In the genomic region with DNA sequence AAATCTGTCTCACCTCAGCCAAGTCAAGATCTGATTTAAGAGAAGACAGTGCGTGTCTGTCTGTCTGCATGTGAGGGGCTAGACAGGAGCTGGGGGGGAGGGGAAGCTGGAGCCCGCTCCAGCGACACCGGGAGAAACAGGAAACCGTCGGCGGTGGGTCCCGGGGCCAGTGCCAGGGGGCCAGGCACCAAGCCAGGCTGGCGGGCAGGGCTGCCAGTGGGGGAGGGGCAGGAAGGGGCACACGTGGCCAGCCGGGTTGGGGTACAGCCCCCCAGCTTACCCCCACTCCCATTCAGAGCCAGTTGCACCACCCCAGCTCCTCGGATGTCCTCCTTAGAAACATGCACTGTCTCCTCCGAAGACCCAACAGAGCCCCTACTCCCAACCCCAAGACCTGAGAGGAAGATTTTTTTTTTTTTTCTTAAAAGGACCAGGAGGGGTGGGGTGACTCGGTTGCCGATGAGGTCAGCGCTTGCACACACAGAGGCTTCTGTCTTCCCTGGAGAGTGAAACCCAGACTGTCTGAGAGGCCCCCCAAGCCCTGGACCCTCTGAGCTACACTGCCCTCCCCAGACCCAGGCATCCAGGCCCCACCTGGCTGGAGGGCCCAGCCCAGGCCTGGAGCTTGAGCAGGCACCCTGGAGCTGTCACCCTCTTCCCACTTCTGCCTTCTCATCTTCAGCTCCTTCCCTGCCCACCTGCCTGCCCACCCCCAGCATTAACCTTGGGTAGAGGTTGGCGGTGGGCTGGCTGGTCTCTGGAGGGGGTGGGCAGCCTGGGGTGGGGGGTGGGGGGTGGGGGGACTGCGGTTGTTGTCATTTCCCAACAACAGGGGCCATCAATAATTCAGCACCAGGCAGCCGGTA, we compare ENCODE assay signal across 8 cellular contexts. TPM values are rescaled to one million over a fixed set of nuclear protein-coding genes. Genes with fewer than 3 reads are reported as not detected.
A peak's percentile ranks its signal among the peaks of the same experiment; 100 is the strongest.
DNase-seq lines count a peak whose midpoint lies in the region; ATAC-seq and TF ChIP-seq lines count a peak whose summit lies in the region.

No MANE protein-coding gene starts in this region.

- peaks cover 0 to 17% of the 10 kb centered on the region in 2 donors for H3K36me3 ChIP-seq in vagina

- H3K9me3 Mint-ChIP-seq in activated naive CD4-positive, alpha-beta T cell treated with anti-CD3 and anti-CD28 coated beads for 36 hours = no peaks in the 10 kb centered on the region
- H3K9me3 Mint-ChIP-seq in activated naive CD4-positive, alpha-beta T cell treated with anti-CD3 and anti-CD28 coated beads, Interleukin-2, amount 50 U/mL, for 72 hours = no peaks in the 10 kb centered on the region
- H3K9me3 Mint-ChIP-seq in chondrocyte (ENCODE audit: low read depth) = no peaks in the 10 kb centered on the region

- H3K27ac Mint-ChIP-seq in activated naive CD4-positive, alpha-beta T cell treated with anti-CD3 and anti-CD28 coated beads for 36 hours = peak overlapping the region; percentile 93
- H3K27ac Mint-ChIP-seq in activated naive CD4-positive, alpha-beta T cell treated with anti-CD3 and anti-CD28 coated beads, Interleukin-2, amount 50 U/mL, for 72 hours = no peak overlapping the region
- H3K27ac Mint-ChIP-seq in chondrocyte (ENCODE audit: unreplicated experiment) = peak overlapping the region; percentile 80

- intact Hi-C loops in activated naive CD4-positive, alpha-beta T cell treated with anti-CD3 and anti-CD28 coated beads for 36 hours (cut with micrococcal nuclease) = no loop called here
- intact Hi-C loops in vagina (cut with DNase I) = no loop called here

- H3K9me3 ChIP-seq in vagina = no peaks in the 10 kb centered on the region

- H3K4me1 ChIP-seq in vagina = peaks cover 54% of the 10 kb centered on the region

- H3K4me3 ChIP-seq in vagina = peak overlapping the region in 1 of 2 donors; percentile 97

- H3K36me3 Mint-ChIP-seq in activated naive CD4-positive, alpha-beta T cell treated with anti-CD3 and anti-CD28 coated beads for 36 hours (ENCODE audit: low read depth) = peaks cover 15% of the 10 kb centered on the region
- peaks cover 10% of the 10 kb centered on the region in 2 donors for H3K36me3 Mint-ChIP-seq in activated naive CD4-positive, alpha-beta T cell treated with anti-CD3 and anti-CD28 coated beads, Interleukin-2, amount 50 U/mL, for 72 hours
- peaks cover 4% of the 10 kb centered on the region for H3K36me3 Mint-ChIP-seq in chondrocyte (ENCODE audit: low read depth)

- peak overlapping the region; percentile 41 for H3K4me3 Mint-ChIP-seq in activated naive CD4-positive, alpha-beta T cell treated with anti-CD3 and anti-CD28 coated beads for 36 hours
- H3K4me3 Mint-ChIP-seq in chondrocyte (ENCODE audit: unreplicated experiment) = peak overlapping the region; percentile 49

- no peak for ATAC-seq in activated naive CD4-positive, alpha-beta T cell treated with anti-CD3 and anti-CD28 coated beads, Interleukin-2, amount 50 U/mL, for 72 hours
- ATAC-seq in GM18861 (IDR thresholded peaks at IDR 0.05; ENCODE audit: unreplicated experiment) = no peak

- H3K27ac ChIP-seq in vagina = peak overlapping the region; percentile 100

- no peak for TF ChIP-seq POLR2A in vagina (IDR thresholded peaks at IDR 0.05)

- TF ChIP-seq CTCF in chondrocyte (IDR thresholded peaks at IDR 0.05) = no peak
- TF ChIP-seq CTCF in vagina (IDR thresholded peaks at IDR 0.05) = no peak

- H3K27me3 ChIP-seq in vagina = no peaks in the 10 kb centered on the region

- H3K4me1 Mint-ChIP-seq in activated naive CD4-positive, alpha-beta T cell treated with anti-CD3 and anti-CD28 coated beads for 36 hours (ENCODE audit: low read depth) = peaks cover 43% of the 10 kb centered on the region
- H3K4me1 Mint-ChIP-seq in chondrocyte (ENCODE audit: low read depth) = peaks cover 47% of the 10 kb centered on the region

- no peaks in the 10 kb centered on the region for H3K27me3 Mint-ChIP-seq in activated naive CD4-positive, alpha-beta T cell treated with anti-CD3 and anti-CD28 coated beads for 36 hours (ENCODE audit: low read depth)
- no peaks in the 10 kb centered on the region for H3K27me3 Mint-ChIP-seq in chondrocyte (ENCODE audit: low read depth)

- CTCF ChIA-PET in activated naive CD4-positive, alpha-beta T cell treated with anti-CD3 and anti-CD28 coated beads for 36 hours (lab: Charles Lee) = interaction anchor here (0.9 to 2.8 kb wide), 4 partner anchors 9 to 42 kb away, joined by 3 to 15 read pairs (median 4); no protein-coding TSS in a partner anchor

- peak; percentile 53 for DNase-seq in activated naive CD4-positive, alpha-beta T cell treated with anti-CD3 and anti-CD28 coated beads for 36 hours
- no peak for DNase-seq in activated naive CD4-positive, alpha-beta T cell treated with anti-CD3 and anti-CD28 coated beads, Interleukin-2, amount 50 U/mL, for 72 hours (ENCODE audit: low spot score in 2 of 2)
- DNase-seq in chondrocyte (ENCODE audit: low spot score) (no peak), midbrain (lab: John Stamatoyannopoulos, UW) (peak; percentile 56), vagina (ENCODE audit: extremely low spot score in 2 of 2) (no peak), kidney glomerular epithelial cell (lab: John Stamatoyannopoulos, UW) (no peak)
- no peak for DNase-seq in activated CD4-positive, CD25-positive, alpha-beta regulatory T cell treated with anti-CD3 and anti-CD28 coated beads, Interleukin-2, amount 50 U/mL, for 72 hours

RNA-seq across cellular contexts. Expression of a gene that starts 4.0 kb away (rescaled TPM):
- 10 to 100 TPM; 52.4 to 55.6 TPM for total RNA-seq in activated naive CD4-positive, alpha-beta T cell treated with anti-CD3 and anti-CD28 coated beads for 36 hours
- total RNA-seq in activated naive CD4-positive, alpha-beta T cell treated with anti-CD3 and anti-CD28 coated beads, Interleukin-2, amount 50 U/mL, for 72 hours = 10 to 100 TPM; 48.8 to 67.8 TPM
- 64.5 to 74.6 TPM (median 71.7 TPM) in 3 replicates for total RNA-seq in chondrocyte
- 44.7 TPM for total RNA-seq in vagina

RNA-seq across cellular contexts. Expression of a gene that starts 8.5 kb away (rescaled TPM):
- total RNA-seq in activated naive CD4-positive, alpha-beta T cell treated with anti-CD3 and anti-CD28 coated beads for 36 hours = 10 to 100 TPM; 31.1 to 33.8 TPM
- total RNA-seq in activated naive CD4-positive, alpha-beta T cell treated with anti-CD3 and anti-CD28 coated beads, Interleukin-2, amount 50 U/mL, for 72 hours = 10 to 100 TPM; 38.1 to 39.5 TPM
- total RNA-seq in chondrocyte = 38.9 to 43.6 TPM (median 42.0 TPM) in 3 replicates
- total RNA-seq in vagina = 21.1 TPM

RNA-seq across cellular contexts. Expression of a gene that starts 18.2 kb away (rescaled TPM):
- 10 to 100 TPM; 60.2 to 61.5 TPM for total RNA-seq in activated naive CD4-positive, alpha-beta T cell treated with anti-CD3 and anti-CD28 coated beads for 36 hours
- total RNA-seq in activated naive CD4-positive, alpha-beta T cell treated with anti-CD3 and anti-CD28 coated beads, Interleukin-2, amount 50 U/mL, for 72 hours = 10 to 100 TPM; 87.7 to 90.6 TPM
- total RNA-seq in chondrocyte (83.6 to 101 TPM (median 86.3 TPM) in 3 replicates), vagina (36.1 TPM)

RNA-seq across cellular contexts. Expression of a gene that starts 30.8 kb away (rescaled TPM):
- total RNA-seq in activated naive CD4-positive, alpha-beta T cell treated with anti-CD3 and anti-CD28 coated beads for 36 hours = 10 to 100 TPM; 11.5 to 11.6 TPM
- total RNA-seq in activated naive CD4-positive, alpha-beta T cell treated with anti-CD3 and anti-CD28 coated beads, Interleukin-2, amount 50 U/mL, for 72 hours = 10 to 100 TPM; 13.2 to 14.5 TPM
- total RNA-seq in chondrocyte (14.9 to 17.2 TPM (median 16.6 TPM) in 3 replicates), vagina (6.1 TPM)

RNA-seq across cellular contexts. Expression of a gene that starts 33.4 kb away (rescaled TPM):
- 10 to 100 TPM; 24.8 to 26.0 TPM for total RNA-seq in activated naive CD4-positive, alpha-beta T cell treated with anti-CD3 and anti-CD28 coated beads for 36 hours
- 10 to 100 TPM; 28.7 to 39.3 TPM for total RNA-seq in activated naive CD4-positive, alpha-beta T cell treated with anti-CD3 and anti-CD28 coated beads, Interleukin-2, amount 50 U/mL, for 72 hours
- total RNA-seq in chondrocyte (15.5 to 19.9 TPM (median 18.7 TPM) in 3 replicates), vagina (25.3 TPM)

Comparison
In these comparisons a context has a peak if more than half of its experiments do, and no peak if none do; other contexts are left out.
1. DNase-seq: peak in activated naive CD4-positive, alpha-beta T cell treated with anti-CD3 and anti-CD28 coated beads for 36 hours (single experiment) and midbrain (single experiment); none in activated naive CD4-positive, alpha-beta T cell treated with anti-CD3 and anti-CD28 coated beads, Interleukin-2, amount 50 U/mL, for 72 hours (0 of 2), chondrocyte (single experiment), vagina (0 of 2), activated CD4-positive, CD25-positive, alpha-beta regulatory T cell treated with anti-CD3 and anti-CD28 coated beads, Interleukin-2, amount 50 U/mL, for 72 hours (single experiment) and kidney glomerular epithelial cell (single experiment).
2. H3K27ac Mint-ChIP-seq: peak in activated naive CD4-positive, alpha-beta T cell treated with anti-CD3 and anti-CD28 coated beads for 36 hours (single experiment) and chondrocyte (single experiment); none in activated naive CD4-positive, alpha-beta T cell treated with anti-CD3 and anti-CD28 coated beads, Interleukin-2, amount 50 U/mL, for 72 hours (0 of 2).